ENCODE assay signal across 1 cellular context in genomic region chr15:83206387-83206970, GRCh38.
TF ChIP-seq lines count a peak whose summit lies in the region.

No MANE protein-coding gene starts in this region.

TF ChIP-seq in IMR-90, 13 proteins besides CTCF, POLR2A, EP300 and RAD21:
- TF ChIP-seq RCOR1 (IDR thresholded peaks at IDR 0.05; ENCODE audit: insufficient replicate concordance, low read length) (no peak), SMC3 (IDR thresholded peaks at IDR 0.05; ENCODE audit: low read depth, low read length) (no peak), MAZ (IDR thresholded peaks at IDR 0.05; ENCODE audit: borderline replicate concordance, low read depth, low read length) (no peak), RFX5 (IDR thresholded peaks at IDR 0.05; ENCODE audit: low read depth, low read length) (no peak), FOS (IDR thresholded peaks at IDR 0.05; ENCODE audit: low read depth, low read length) (no peak), NFE2L2 (IDR thresholded peaks at IDR 0.05; ENCODE audit: low read depth, low read length) (no peak), BHLHE40 (IDR thresholded peaks at IDR 0.05; ENCODE audit: low read depth, low read length) (no peak), CHD1 (IDR thresholded peaks at IDR 0.05; ENCODE audit: low read depth, low read length) (no peak), CEBPB (IDR thresholded peaks at IDR 0.05; ENCODE audit: low read depth, low read length) (no peak), MXI1 (IDR thresholded peaks at IDR 0.05; ENCODE audit: borderline replicate concordance, low read depth, low read length) (no peak), MAFK (IDR thresholded peaks at IDR 0.05; ENCODE audit: low read depth, low read length) (no peak)
- TF ChIP-seq, protein P1, sequence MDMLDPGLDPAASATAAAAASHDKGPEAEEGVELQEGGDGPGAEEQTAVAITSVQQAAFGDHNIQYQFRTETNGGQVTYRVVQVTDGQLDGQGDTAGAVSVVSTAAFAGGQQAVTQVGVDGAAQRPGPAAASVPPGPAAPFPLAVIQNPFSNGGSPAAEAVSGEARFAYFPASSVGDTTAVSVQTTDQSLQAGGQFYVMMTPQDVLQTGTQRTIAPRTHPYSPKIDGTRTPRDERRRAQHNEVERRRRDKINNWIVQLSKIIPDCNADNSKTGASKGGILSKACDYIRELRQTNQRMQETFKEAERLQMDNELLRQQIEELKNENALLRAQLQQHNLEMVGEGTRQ (IDR thresholded peaks at IDR 0.05; ENCODE audit: low read depth, low read length): no peak
- TF ChIP-seq, protein P2, sequence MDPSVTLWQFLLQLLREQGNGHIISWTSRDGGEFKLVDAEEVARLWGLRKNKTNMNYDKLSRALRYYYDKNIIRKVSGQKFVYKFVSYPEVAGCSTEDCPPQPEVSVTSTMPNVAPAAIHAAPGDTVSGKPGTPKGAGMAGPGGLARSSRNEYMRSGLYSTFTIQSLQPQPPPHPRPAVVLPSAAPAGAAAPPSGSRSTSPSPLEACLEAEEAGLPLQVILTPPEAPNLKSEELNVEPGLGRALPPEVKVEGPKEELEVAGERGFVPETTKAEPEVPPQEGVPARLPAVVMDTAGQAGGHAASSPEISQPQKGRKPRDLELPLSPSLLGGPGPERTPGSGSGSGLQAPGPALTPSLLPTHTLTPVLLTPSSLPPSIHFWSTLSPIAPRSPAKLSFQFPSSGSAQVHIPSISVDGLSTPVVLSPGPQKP (IDR thresholded peaks at IDR 0.05; ENCODE audit: borderline replicate concordance, low read depth, low read length): no peak
TF ChIP-seq in IMR-90: peak in this region for 0.
